In the genomic region with DNA sequence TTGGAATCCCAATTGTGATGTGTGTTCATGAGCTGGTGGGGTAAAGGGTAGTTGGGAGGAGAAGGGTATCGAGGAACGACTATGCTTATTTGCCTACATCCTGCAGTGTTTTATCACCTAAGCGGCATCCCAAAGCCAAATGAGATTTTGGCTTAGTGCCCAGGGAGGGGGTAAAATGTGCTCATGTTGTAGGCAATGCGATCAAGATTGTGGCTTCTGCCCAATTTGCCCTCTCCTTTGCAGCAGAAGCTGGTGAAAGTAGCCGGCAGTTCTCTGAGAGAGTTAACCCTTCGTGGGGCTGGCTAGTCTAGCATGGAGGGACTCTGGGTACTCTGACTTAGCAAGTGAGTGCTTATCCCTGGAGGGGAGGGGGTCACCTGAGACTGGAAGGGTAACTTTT, we compare ENCODE assay signal across 23 cellular contexts. TPM values are rescaled to one million over a fixed set of nuclear protein-coding genes. Genes with fewer than 3 reads are reported as not detected.
DNase-seq lines count a peak whose midpoint lies in the region; ATAC-seq and TF ChIP-seq lines count a peak whose summit lies in the region.
"Had no signal": no experiment of that assay in that cellular context is flagged by ENCODE, and none has a peak within 500 bp of the region (broad histone marks: within the 10 kb centered on the region; RNA-seq: fewer than 3 reads in every experiment).

No MANE protein-coding gene starts in this region.

- H3K36me3 ChIP-seq in NT2/D1 (ENCODE audit: insufficient read depth, insufficient read length, low read length) (no peaks in the 10 kb centered on the region), iPS-20b (ENCODE audit: insufficient read depth, low read depth, low read length) (no peaks in the 10 kb centered on the region), upper lobe of right lung (no peaks in the 10 kb centered on the region), testis (ENCODE audit: low read depth, missing control alignments) (no peaks in the 10 kb centered on the region)
- H3K36me3 ChIP-seq: ascending aorta, colonic mucosa, tibial nerve had no signal

- DNase-seq in DMS153 (lab: John Stamatoyannopoulos, UW) (peak; percentile 8), DMS153 treated with DMSO at 0.1 percent for 48 hours (lab: John Stamatoyannopoulos, UW; ENCODE audit: unreplicated experiment) (no peak), NCI-H1694 (lab: John Stamatoyannopoulos, UW) (peak; percentile 91), NT2/D1 (ENCODE audit: low read depth, low spot score) (no peak), upper lobe of right lung (no peak), testis (no peak)
- no peak for DNase-seq in activated effector memory CD4-positive, alpha-beta T cell treated with Interleukin-2 at 50 U/mL for 16 hours
- DNase-seq: 8988T; colonic mucosa; NCI-H1930; OCI-M1; stimulated activated CD4-positive, alpha-beta T cell treated with anti-CD3 and anti-CD28 coated beads, Interleukin-15, amount 100 ng/mL, for 24 hours; stimulated activated naive B cell treated with anti-CD40 and anti-IgM and Interleukin-4, amounts not matched to agents 10 μg/mL and 1 μg/mL and 100 μg/mL, for 72 hours; T1000 had no signal

- TF ChIP-seq POLR2A in testis (IDR thresholded peaks at IDR 0.05): no peak

- H3K9ac ChIP-seq in NT2/D1 (ENCODE audit: insufficient read length, low read depth): peak overlapping the region; percentile 23
- no peak overlapping the region for H3K9ac ChIP-seq in iPS-20b (ENCODE audit: low read depth, low read length)

- TF ChIP-seq CTCF in upper lobe of right lung (IDR thresholded peaks at IDR 0.05) (no peak), testis (IDR thresholded peaks at IDR 0.05) (no peak)

- peaks cover 10% of the 10 kb centered on the region for H3K4me1 ChIP-seq in NT2/D1 (ENCODE audit: insufficient read depth, insufficient read length)
- H3K4me1 ChIP-seq in iPS-20b (ENCODE audit: insufficient read depth, low read length): peaks cover 12% of the 10 kb centered on the region; the same call in 1 of the 2 replicates
- no peaks in the 10 kb centered on the region for H3K4me1 ChIP-seq in upper lobe of right lung
- H3K4me1 ChIP-seq in testis: no peaks in the 10 kb centered on the region
- H3K4me1 ChIP-seq: ascending aorta, colonic mucosa, tibial nerve had no signal

- peaks cover 25% of the 10 kb centered on the region for H3K27me3 ChIP-seq in NT2/D1 (ENCODE audit: insufficient read depth, insufficient read length)
- peaks cover 48% of the 10 kb centered on the region for H3K27me3 ChIP-seq in iPS-20b (ENCODE audit: insufficient read depth, low read length)
- H3K27me3 ChIP-seq in upper lobe of right lung: peaks cover 20% of the 10 kb centered on the region
- H3K27me3 ChIP-seq in testis: no peaks in the 10 kb centered on the region
- H3K27me3 ChIP-seq: ascending aorta, colonic mucosa had no signal

- no peak overlapping the region for H3K27ac ChIP-seq in iPS-20b (ENCODE audit: low read length)
- no peak overlapping the region for H3K27ac ChIP-seq in upper lobe of right lung
- H3K27ac ChIP-seq in testis: no peak overlapping the region
- H3K27ac ChIP-seq: ascending aorta, C4-2B, colonic mucosa, tibial nerve had no signal

- peak overlapping the region; percentile 22 for H3K4me3 ChIP-seq in NT2/D1 (ENCODE audit: insufficient read length, low read depth)
- peak overlapping the region; percentile 58 for H3K4me3 ChIP-seq in iPS-20b (ENCODE audit: low read length)
- H3K4me3 ChIP-seq in upper lobe of right lung: no peak overlapping the region
- H3K4me3 ChIP-seq in testis: no peak overlapping the region
- H3K4me3 ChIP-seq: ascending aorta, colonic mucosa, tibial nerve had no signal

- WGBS in testis, 2 donors: 11 to 13% methylated on average over 6 of the region's 6 CpGs

- H3K9me3 ChIP-seq in NT2/D1 (ENCODE audit: insufficient read depth, low read length): no peaks in the 10 kb centered on the region
- no peaks in the 10 kb centered on the region for H3K9me3 ChIP-seq in iPS-20b (ENCODE audit: insufficient read depth, low read depth, low read length)
- no peaks in the 10 kb centered on the region for H3K9me3 ChIP-seq in upper lobe of right lung
- H3K9me3 ChIP-seq in testis: no peaks in the 10 kb centered on the region
- H3K9me3 ChIP-seq: ascending aorta, colonic mucosa had no signal

- no peak for ATAC-seq in upper lobe of right lung
- ATAC-seq: left lobe of liver; stimulated activated naive B cell treated with anti-CD40 and anti-IgM and Interleukin-4, amounts not matched to agents 10 μg/mL and 1 μg/mL and 100 μg/mL, for 72 hours had no signal

- intact Hi-C loops in upper lobe of right lung (cut with DNase I) (no loop called here), testis (cut with DNase I; ENCODE audit: low total_unique reads) (no loop called here)

RNA-seq across cellular contexts. Expression of a gene that starts 0.8 kb away (rescaled TPM):
- total RNA-seq in upper lobe of right lung (0.75 TPM), testis (1 to 10 TPM; 2.4 to 5.6 TPM)
- polyA plus RNA-seq in testis (ENCODE audit: insufficient read depth, low read depth, low replicate concordance): 2.2 TPM
- total RNA-seq: ascending aorta, Daoy, endothelial cell of umbilical vein, fibroblast of villous mesenchyme, HT-29, left lobe of liver, tibial nerve had no signal
- polyA plus RNA-seq: endothelial cell of umbilical vein had no signal

Comparison
In these comparisons a context has a peak if more than half of its experiments do, and no peak if none do; other contexts are left out.
1. DNase-seq: peak in DMS153 (single experiment) and NCI-H1694 (single experiment); none in DMS153 treated with DMSO at 0.1 percent for 48 hours (single experiment), NT2/D1 (single experiment), upper lobe of right lung (single experiment), activated effector memory CD4-positive, alpha-beta T cell treated with Interleukin-2 at 50 U/mL for 16 hours (single experiment) and testis (single experiment).
2. H3K4me3 ChIP-seq: peak in NT2/D1 (single experiment) and iPS-20b (single experiment); none in upper lobe of right lung (single experiment) and testis (0 of 2).